1 cellular context compared by ENCODE assay signal in genomic region chr5:83026930-83027687, GRCh38.
TF ChIP-seq lines count a peak whose summit lies in the region.

No MANE protein-coding gene starts in this region.

TF ChIP-seq in H1, 55 proteins besides CTCF, POLR2A, EP300 and RAD21 (continued from another document):
- TF ChIP-seq ATF2 (IDR thresholded peaks at IDR 0.05; ENCODE audit: low read length) (peak; percentile 79), TAF1 (IDR thresholded peaks at IDR 0.05; ENCODE audit: low read depth, low read length) (no peak), CHD7 (IDR thresholded peaks at IDR 0.05; ENCODE audit: insufficient replicate concordance, low read length) (peak; percentile 51), NANOG (IDR thresholded peaks at IDR 0.05; ENCODE audit: insufficient read depth, low read depth, low read length, poor library complexity, severe bottlenecking) (peak; percentile 45), CHD1 (IDR thresholded peaks at IDR 0.05; ENCODE audit: low read depth, low read length) (no peak), KDM1A (IDR thresholded peaks at IDR 0.05; ENCODE audit: borderline replicate concordance, low read length) (no peak), ASH2L (IDR thresholded peaks at IDR 0.05; ENCODE audit: low read length) (peak; percentile 33), SP1 (IDR thresholded peaks at IDR 0.05; ENCODE audit: low read depth, low read length) (peak; percentile 60; the same call in 1 of the 2 replicates), BRCA1 (IDR thresholded peaks at IDR 0.05; ENCODE audit: low read depth, low read length) (no peak), MAX (IDR thresholded peaks at IDR 0.05) (no peak), USF2 (IDR thresholded peaks at IDR 0.05; ENCODE audit: low read length) (no peak; the same call in 1 of the 2 replicates), RBBP5 (IDR thresholded peaks at IDR 0.05; ENCODE audit: borderline replicate concordance, low read depth, low read length) (no peak), KDM5A (IDR thresholded peaks at IDR 0.05; ENCODE audit: low read length) (no peak), SIN3A (conservative IDR thresholded peaks at IDR 0.05 in 1 of 2, IDR thresholded peaks at IDR 0.05 in 1 of 2; ENCODE audit: low read depth in 1 of 2, low read length in 2 of 2) (0 out of 4 replicates have a peak, but pooled peaks of 1 of the 2 experiments have one; percentile 30), ATF3 (IDR thresholded peaks at IDR 0.05; ENCODE audit: insufficient read depth, low read depth, low read length) (no peak), POU5F1 (IDR thresholded peaks at IDR 0.05; ENCODE audit: low read depth, low read length) (0 out of 2 replicates have a peak, but pooled peaks have one; percentile 30), RXRA (IDR thresholded peaks at IDR 0.05; ENCODE audit: insufficient read depth, low read depth, low read length) (no peak), NRF1 (IDR thresholded peaks at IDR 0.05; ENCODE audit: low read depth, low read length) (no peak), TBP (IDR thresholded peaks at IDR 0.05; ENCODE audit: low read depth, low read length) (peak; percentile 20; the same call in 1 of the 2 replicates)
